In the genomic region with DNA sequence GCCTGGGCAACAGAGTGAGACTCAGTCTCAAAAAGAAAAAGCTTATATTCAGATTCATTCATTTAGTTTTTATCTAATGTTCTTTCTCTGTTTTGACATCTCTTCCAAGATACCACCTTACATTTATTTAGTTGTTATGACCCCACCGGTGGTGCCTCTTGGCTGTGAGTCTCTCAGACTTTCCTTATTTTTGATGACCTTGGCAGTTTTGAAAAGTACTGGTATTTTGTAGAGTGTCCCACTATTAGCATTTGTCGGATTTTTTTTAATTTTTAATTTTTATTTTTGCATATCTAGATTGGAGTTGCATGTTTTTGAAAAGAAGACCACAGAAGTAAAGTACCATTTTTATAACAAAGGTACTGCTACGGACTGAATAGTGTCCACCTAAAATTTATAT, we compare ENCODE assay signal across 8 cellular contexts.
"Had no signal": no experiment of that assay in that cellular context is flagged by ENCODE, and none has a peak within 500 bp of the region (broad histone marks: within the 10 kb centered on the region; RNA-seq: fewer than 3 reads in every experiment).

No MANE protein-coding gene starts in this region.

- H3K4me3 ChIP-seq: GM12878 had no signal

- FAIRE-seq: G401.6, GM12878, GM12891, GM12892, GM18507, GM19239 had no signal

- ATAC-seq: GM12878 had no signal

- DNase-seq: GDM1, GF-D8 had no signal
